Comparison of ENCODE assay signal across 8 cellular contexts in the genomic region with DNA sequence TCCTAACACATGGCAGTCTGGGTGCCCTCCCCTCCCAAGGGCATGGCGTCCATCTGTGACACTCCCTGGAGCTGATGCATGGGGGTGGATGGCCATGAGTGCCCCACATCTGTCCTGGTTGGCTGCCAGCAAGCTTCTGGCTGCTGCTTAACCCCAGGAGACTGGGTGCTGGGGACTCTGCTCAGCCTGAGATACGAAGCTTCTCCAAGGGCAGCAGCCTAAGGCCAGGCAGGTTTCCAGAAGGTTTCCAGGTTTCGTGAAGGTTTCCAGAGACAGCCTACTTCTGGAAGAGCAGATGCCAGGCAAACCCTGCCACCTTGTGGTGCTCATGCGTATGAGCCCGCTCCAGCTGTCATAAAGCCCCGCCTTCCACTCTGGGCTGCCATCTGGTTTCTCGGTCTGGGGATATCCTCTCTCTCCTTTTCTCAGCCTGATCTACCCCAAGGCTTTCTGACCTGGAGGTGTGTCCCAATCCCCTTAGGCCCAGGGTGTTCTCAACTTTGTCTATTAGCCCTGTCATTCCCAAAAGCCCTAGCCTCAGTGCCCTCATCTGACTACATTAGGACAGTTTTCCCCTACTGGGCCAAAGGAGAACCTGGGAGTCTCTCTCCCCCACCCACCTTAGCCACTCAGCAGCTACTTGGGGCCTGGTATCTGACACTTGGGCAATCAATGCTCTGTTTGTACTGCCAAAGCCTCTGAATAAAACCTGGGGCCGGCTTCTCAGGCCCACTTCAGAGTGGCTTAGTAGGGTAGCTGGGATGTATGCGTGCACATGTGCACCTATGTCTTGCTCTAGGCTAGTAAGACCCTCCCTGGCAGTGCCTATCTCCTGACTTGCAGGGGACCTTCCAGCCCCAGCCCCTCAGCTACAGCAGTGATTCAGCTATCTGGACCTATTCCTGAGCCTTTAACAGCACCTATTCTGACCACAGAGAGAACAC. TPM values are rescaled to one million over a fixed set of nuclear protein-coding genes. Genes with fewer than 3 reads are reported as not detected.
DNase-seq lines count a peak whose midpoint lies in the region; ATAC-seq, FAIRE-seq and TF ChIP-seq lines count a peak whose summit lies in the region.

No MANE protein-coding gene starts in this region.

- peak; percentile 84 for DNase-seq in GM03348 (ENCODE audit: low spot score)
- DNase-seq in HTR-8/SVneo (ENCODE audit: insufficient read length, low spot score) = peak; percentile 66
- peak; percentile 15 for DNase-seq in NOMO-1 treated with dmso at 0.1 percent for 144 hours (lab: John Stamatoyannopoulos, UW; ENCODE audit: unreplicated experiment)
- DNase-seq in activated naive CD4-positive, alpha-beta T cell treated with anti-CD3 and anti-CD28 coated beads for 36 hours = peak; percentile 76
- peak; percentile 73 for DNase-seq in glomerular visceral epithelial cell (ENCODE audit: extremely low spot score)
- DNase-seq in prostate gland (ENCODE audit: low spot score) = peak; percentile 37

- WGBS in prostate gland = 27% methylated on average over 9 of the region's 9 CpGs

- no peaks in the 10 kb centered on the region for H3K9me3 Mint-ChIP-seq in activated naive CD4-positive, alpha-beta T cell treated with anti-CD3 and anti-CD28 coated beads for 36 hours
- no peaks in the 10 kb centered on the region for H3K9me3 Mint-ChIP-seq in stimulated activated memory B cell treated with anti-CD40 and anti-IgM and Interleukin-4, amounts not matched to agents 10 μg/mL and 1 μg/mL and 100 μg/mL, for 72 hours

- no peak for TF ChIP-seq POLR2A in prostate gland (IDR thresholded peaks at IDR 0.05)

- H3K4me1 Mint-ChIP-seq in activated naive CD4-positive, alpha-beta T cell treated with anti-CD3 and anti-CD28 coated beads for 36 hours (ENCODE audit: low read depth) = peaks cover 5% of the 10 kb centered on the region
- H3K4me1 Mint-ChIP-seq in stimulated activated memory B cell treated with anti-CD40 and anti-IgM and Interleukin-4, amounts not matched to agents 10 μg/mL and 1 μg/mL and 100 μg/mL, for 72 hours = peaks cover 13% of the 10 kb centered on the region

- CTCF ChIA-PET in activated naive CD4-positive, alpha-beta T cell treated with anti-CD3 and anti-CD28 coated beads for 36 hours (lab: Charles Lee) = interaction anchor here (0.7 to 3.8 kb wide), 16 partner anchors 9 to 216 kb away, joined by 3 to 17 read pairs (median 4); partner anchors contain the start of gene MRPL46

- H3K4me3 Mint-ChIP-seq in activated naive CD4-positive, alpha-beta T cell treated with anti-CD3 and anti-CD28 coated beads for 36 hours = no peak overlapping the region
- no peak overlapping the region for H3K4me3 Mint-ChIP-seq in stimulated activated memory B cell treated with anti-CD40 and anti-IgM and Interleukin-4, amounts not matched to agents 10 μg/mL and 1 μg/mL and 100 μg/mL, for 72 hours

- no peaks in the 10 kb centered on the region for H3K27me3 ChIP-seq in prostate gland (replicated peaks; ENCODE audit: insufficient read depth)

- intact Hi-C loops in activated naive CD4-positive, alpha-beta T cell treated with anti-CD3 and anti-CD28 coated beads for 36 hours (cut with micrococcal nuclease) = loop anchor here (5.0 kb wide), 2 partner anchors 68 to 123 kb away; no protein-coding TSS in a partner anchor
- intact Hi-C loops in prostate gland (cut with DNase I) = no loop called here

- no peak for FAIRE-seq in HTR-8/SVneo (lab: Jason Lieb, UNC)

- no peaks in the 10 kb centered on the region for H3K4me1 ChIP-seq in prostate gland (replicated peaks)

- H3K27ac Mint-ChIP-seq in activated naive CD4-positive, alpha-beta T cell treated with anti-CD3 and anti-CD28 coated beads for 36 hours = no peak overlapping the region
- no peak overlapping the region for H3K27ac Mint-ChIP-seq in stimulated activated memory B cell treated with anti-CD40 and anti-IgM and Interleukin-4, amounts not matched to agents 10 μg/mL and 1 μg/mL and 100 μg/mL, for 72 hours

- peak; percentile 88 for ATAC-seq in GM21717 (IDR thresholded peaks at IDR 0.05; ENCODE audit: unreplicated experiment)
- ATAC-seq in stimulated activated memory B cell treated with anti-CD40 and anti-IgM and Interleukin-4, amounts not matched to agents 10 μg/mL and 1 μg/mL and 100 μg/mL, for 72 hours = no peak

- H3K36me3 Mint-ChIP-seq in activated naive CD4-positive, alpha-beta T cell treated with anti-CD3 and anti-CD28 coated beads for 36 hours (ENCODE audit: low read depth) = peaks cover 8% of the 10 kb centered on the region
- peaks cover 7% of the 10 kb centered on the region for H3K36me3 Mint-ChIP-seq in stimulated activated memory B cell treated with anti-CD40 and anti-IgM and Interleukin-4, amounts not matched to agents 10 μg/mL and 1 μg/mL and 100 μg/mL, for 72 hours

- no peaks in the 10 kb centered on the region for H3K9me3 ChIP-seq in prostate gland

- H3K4me3 ChIP-seq in prostate gland = no peak overlapping the region

- H3K36me3 ChIP-seq in prostate gland = no peaks in the 10 kb centered on the region

- H3K27ac ChIP-seq in prostate gland = no peak overlapping the region

- TF ChIP-seq CTCF in prostate gland (IDR thresholded peaks at IDR 0.05) = peak in 3 of 4 experiments; percentile 22 to 65 (median 59)

- no peaks in the 10 kb centered on the region for H3K27me3 Mint-ChIP-seq in activated naive CD4-positive, alpha-beta T cell treated with anti-CD3 and anti-CD28 coated beads for 36 hours (ENCODE audit: low read depth)
- peaks cover 2% of the 10 kb centered on the region for H3K27me3 Mint-ChIP-seq in stimulated activated memory B cell treated with anti-CD40 and anti-IgM and Interleukin-4, amounts not matched to agents 10 μg/mL and 1 μg/mL and 100 μg/mL, for 72 hours

RNA-seq across cellular contexts. Expression of gene MRPL46, which starts 12.0 kb away (rescaled TPM):
- 10 to 100 TPM; 29.1 to 29.2 TPM for total RNA-seq in activated naive CD4-positive, alpha-beta T cell treated with anti-CD3 and anti-CD28 coated beads for 36 hours
- 10 to 100 TPM; 20.4 to 32.0 TPM for total RNA-seq in prostate gland

RNA-seq across cellular contexts. Expression of gene MRPS11, which starts 12.4 kb away (rescaled TPM):
- total RNA-seq in activated naive CD4-positive, alpha-beta T cell treated with anti-CD3 and anti-CD28 coated beads for 36 hours = 10 to 100 TPM; 50.3 to 57.1 TPM
- 10 to 100 TPM; 35.7 to 36.4 TPM for total RNA-seq in prostate gland

Comparison
In these comparisons a context has a peak if more than half of its experiments do, and no peak if none do; other contexts are left out.
1. DNase-seq: peak in every context shown above with its lines; median percentile 84 in GM03348; 76 in activated naive CD4-positive, alpha-beta T cell treated with anti-CD3 and anti-CD28 coated beads for 36 hours; 73 in glomerular visceral epithelial cell; 66 in HTR-8/SVneo; 37 in prostate gland; 15 in NOMO-1 treated with dmso at 0.1 percent for 144 hours.